Comparison of ENCODE assay signal across 24 cellular contexts in genomic region chr18:41373612-41374011, GRCh38.
"Had no signal": no experiment of that assay in that cellular context is flagged by ENCODE, and none has a peak within 500 bp of the region (broad histone marks: within the 10 kb centered on the region; RNA-seq: fewer than 3 reads in every experiment).

No MANE protein-coding gene starts in this region.

- H3K4me3 Mint-ChIP-seq: IgD-negative memory B cell had no signal

- ATAC-seq: K562 had no signal

- H3K27me3 ChIP-seq: SJSA1 had no signal

- H3K4me3 ChIP-seq: K562, SJSA1, SK-N-MC had no signal

- H3K27me3 Mint-ChIP-seq: IgD-negative memory B cell had no signal

- H3K4me1 ChIP-seq: SJSA1 had no signal

- DNase-seq: Kasumi-1, MM.1S, NCI-H1092 treated with DMSO at 0.1 percent for 48 hours, NCI-H1436, NCI-H187, NCI-H2029, NCI-H2081 treated with DMSO at 0.1 percent for 48 hours, NCI-H2171, NCI-H226, NCI-H446, NCI-H510A, NCI-H524 treated with DMSO at 0.1 percent for 48 hours, NCI-H69, NCI-H774, Right ventricle myocardium superior, RPMI8226, SIG-M5 had no signal

- H3K9ac ChIP-seq: KMS-11 had no signal

- H3K4me2 ChIP-seq: KMS-11 had no signal

- H3K36me3 ChIP-seq: SJSA1 had no signal

- H3K27ac ChIP-seq: HL-60, KMS-11, SJSA1, SK-N-MC had no signal

- FAIRE-seq: K562, RCC 7860 had no signal

- H3K4me1 Mint-ChIP-seq: IgD-negative memory B cell had no signal

- H3K36me3 Mint-ChIP-seq: IgD-negative memory B cell had no signal

- H3K9me3 ChIP-seq: SJSA1 had no signal
